ENCODE assay signal across 11 cellular contexts in the genomic region with DNA sequence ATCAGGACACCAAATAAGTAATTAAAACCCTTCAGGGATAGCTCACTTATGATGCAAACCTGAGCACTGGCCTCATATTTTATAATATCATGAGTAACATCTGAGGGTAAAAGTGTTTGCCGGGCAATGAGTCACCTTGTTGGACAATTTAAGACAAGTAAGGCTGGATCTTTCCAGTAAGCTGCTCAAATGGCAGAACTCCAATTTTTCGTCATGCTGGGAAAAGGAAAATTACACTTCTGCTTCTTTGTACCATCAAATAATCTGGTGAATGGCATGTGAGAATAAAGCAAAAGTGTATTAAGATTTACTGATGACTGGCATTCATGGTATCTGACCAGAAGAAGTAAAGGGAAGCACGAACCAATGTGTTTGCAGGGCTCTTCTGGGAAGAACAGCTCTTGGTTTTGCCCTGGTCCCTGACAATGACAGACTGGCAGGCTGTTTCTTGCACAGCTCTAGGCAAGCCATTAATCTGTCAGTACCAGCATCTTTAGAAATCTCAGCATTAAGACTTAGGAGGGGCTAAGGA.
A peak's percentile ranks its signal among the peaks of the same experiment; 100 is the strongest.
DNase-seq lines count a peak whose midpoint lies in the region; ATAC-seq and TF ChIP-seq lines count a peak whose summit lies in the region.
"Had no signal": no experiment of that assay in that cellular context is flagged by ENCODE, and none has a peak within 500 bp of the region (broad histone marks: within the 10 kb centered on the region; RNA-seq: fewer than 3 reads in every experiment).

No MANE protein-coding gene starts in this region.

- no peak overlapping the region for H3K4me3 Mint-ChIP-seq in Calu3 (ENCODE audit: low read depth, unreplicated experiment)
- H3K4me3 Mint-ChIP-seq: memory B cell had no signal

- no peaks in the 10 kb centered on the region for H3K36me3 ChIP-seq in trophoblast cell (ENCODE audit: control insufficient read depth in 1 of 2, insufficient read depth in 2 of 2, low read length in 2 of 2)

- no peaks in the 10 kb centered on the region for H3K9me3 ChIP-seq in trophoblast cell (ENCODE audit: insufficient read depth, low read depth, low read length)

- H3K4me3 ChIP-seq in epithelial cell of esophagus (ENCODE audit: low read length) (peak overlapping the region; percentile 17), trophoblast cell (ENCODE audit: low read depth, low read length) (no peak overlapping the region)

- DNase-seq in DMS79 treated with DMSO at 0.1 percent for 48 hours (lab: John Stamatoyannopoulos, UW), result peak; percentile 100
- peak; percentile 95 to 97 for DNase-seq in NCI-H446 (lab: John Stamatoyannopoulos, UW)
- DNase-seq in epithelial cell of esophagus (ENCODE audit: low read depth), result peak; percentile 94
- DNase-seq in trophoblast cell, result peak; percentile 56 to 61
- DNase-seq in left ventricle myocardium superior, result no peak
- DNase-seq in NCI-H526 treated with DMSO at 0.1 percent for 48 hours (lab: John Stamatoyannopoulos, UW), result no peak
- DNase-seq in activated CD4-positive, CD25-positive, alpha-beta regulatory T cell (lab: John Stamatoyannopoulos, UW), result no peak
- DNase-seq in Calu3, result no peak
- DNase-seq: activated CD8-positive, alpha-beta memory T cell treated with anti-CD3 and anti-CD28 coated beads for 24 hours; OCI-M1 had no signal

- peaks cover 20% of the 10 kb centered on the region for H3K36me3 Mint-ChIP-seq in Calu3 (ENCODE audit: insufficient read depth, unreplicated experiment)

- no peak overlapping the region for H3K23ac ChIP-seq in trophoblast cell (ENCODE audit: low read length)

- no peak overlapping the region for H3K4me2 ChIP-seq in trophoblast cell (ENCODE audit: low read length)

- H3K27me3 ChIP-seq in trophoblast cell (ENCODE audit: insufficient read depth, low read length), result no peaks in the 10 kb centered on the region

- no peaks in the 10 kb centered on the region for H3K4me1 Mint-ChIP-seq in Calu3 (ENCODE audit: low read depth, unreplicated experiment)

- H3K27ac ChIP-seq in trophoblast cell (ENCODE audit: low read depth, low read length), result no peak overlapping the region

- no peak overlapping the region for H3K4ac ChIP-seq in trophoblast cell (ENCODE audit: low read depth, low read length)

- no peaks in the 10 kb centered on the region for H3K79me2 ChIP-seq in trophoblast cell (ENCODE audit: control insufficient read depth, insufficient read depth, low read length, poor library complexity)

- intact Hi-C loops in left ventricle myocardium superior (cut with micrococcal nuclease) (no loop called here), Calu3 (cut with micrococcal nuclease; ENCODE audit: unreplicated experiment) (no loop called here)

- no peak overlapping the region for H3K27ac Mint-ChIP-seq in Calu3 (ENCODE audit: unreplicated experiment)
- H3K27ac Mint-ChIP-seq: memory B cell had no signal

- WGBS in trophoblast cell (ENCODE audit: extremely low coverage, insufficient coverage, insufficient read length), result no CpG with 5 or more reads among the region's 3 CpGs

- H2AFZ ChIP-seq in trophoblast cell (ENCODE audit: insufficient read depth, low read length, poor library complexity), result no peak overlapping the region

- no peak overlapping the region for H4K12ac ChIP-seq in trophoblast cell (ENCODE audit: low read depth, low read length)

- no peak overlapping the region for H3K18ac ChIP-seq in trophoblast cell (ENCODE audit: low read length)

- TF ChIP-seq CTCF in epithelial cell of esophagus (IDR thresholded peaks at IDR 0.05; ENCODE audit: insufficient read depth, low read depth, low read length, missing control alignments), result no peak
- TF ChIP-seq CTCF in Calu3 (IDR thresholded peaks at IDR 0.05; ENCODE audit: unreplicated experiment), result no peak

- no peak overlapping the region for H3K14ac ChIP-seq in trophoblast cell (ENCODE audit: low read length)

- no peak for ATAC-seq in left ventricle myocardium superior

- H3K27me3 Mint-ChIP-seq in Calu3 (ENCODE audit: unreplicated experiment), result no peaks in the 10 kb centered on the region
- H3K27me3 Mint-ChIP-seq: memory B cell had no signal

- H4K8ac ChIP-seq in trophoblast cell (ENCODE audit: low read depth, low read length), result no peak overlapping the region

- H3K79me1 ChIP-seq in trophoblast cell (ENCODE audit: low read length), result no peaks in the 10 kb centered on the region

- H2BK5ac ChIP-seq in trophoblast cell (ENCODE audit: low read depth, low read length, poor library complexity), result no peak overlapping the region

- H4K91ac ChIP-seq in trophoblast cell (ENCODE audit: low read depth, low read length), result no peak overlapping the region

- no peak overlapping the region for H2AK5ac ChIP-seq in trophoblast cell (ENCODE audit: low read length)

- no peak overlapping the region for H2BK12ac ChIP-seq in trophoblast cell (ENCODE audit: low read length)

- H2BK120ac ChIP-seq in trophoblast cell (ENCODE audit: insufficient read depth, low read length, poor library complexity), result no peak overlapping the region

- no peak overlapping the region for H3K9ac ChIP-seq in trophoblast cell (ENCODE audit: low read length)

- CTCF ChIA-PET in Calu3 (lab: Charles Lee), result no interaction called here

- H3K9me3 Mint-ChIP-seq in Calu3 (ENCODE audit: low read depth, unreplicated experiment), result no peaks in the 10 kb centered on the region
- H3K9me3 Mint-ChIP-seq: memory B cell had no signal

- BruUV-seq in Calu3 (replicated peaks; lab: Mats Ljungman, UMichigan), result no TSS peak

- H3K4me1 ChIP-seq in trophoblast cell (ENCODE audit: control insufficient read depth in 1 of 2, insufficient read depth in 2 of 2, low read length in 2 of 2), result no peaks in the 10 kb centered on the region

Comparison
In these comparisons a context has a peak if more than half of its experiments do, and no peak if none do; other contexts are left out.
1. DNase-seq: peak in DMS79 treated with DMSO at 0.1 percent for 48 hours (single experiment), NCI-H446 (2 of 2), epithelial cell of esophagus (single experiment) and trophoblast cell (2 of 2); none in left ventricle myocardium superior (single experiment), NCI-H526 treated with DMSO at 0.1 percent for 48 hours (single experiment), activated CD4-positive, CD25-positive, alpha-beta regulatory T cell (0 of 4) and Calu3 (single experiment).